ENCODE assay signal across 2 cellular contexts in genomic region chr1:111563619-111564018, GRCh38.
A peak's percentile ranks its signal among the peaks of the same experiment; 100 is the strongest.
TF ChIP-seq lines count a peak whose summit lies in the region.

No MANE protein-coding gene starts in this region.

TF ChIP-seq in IMR-90, 13 proteins besides CTCF, POLR2A, EP300 and RAD21:
- TF ChIP-seq RCOR1 (IDR thresholded peaks at IDR 0.05; ENCODE audit: insufficient replicate concordance, low read length) (peak; percentile 73), MAZ (IDR thresholded peaks at IDR 0.05; ENCODE audit: borderline replicate concordance, low read depth, low read length) (no peak), NFE2L2 (IDR thresholded peaks at IDR 0.05; ENCODE audit: low read depth, low read length) (peak; percentile 50; the same call in 1 of the 2 replicates), FOS (IDR thresholded peaks at IDR 0.05; ENCODE audit: low read depth, low read length) (peak; percentile 95), USF2 (IDR thresholded peaks at IDR 0.05; ENCODE audit: low read depth, low read length) (no peak)

TF ChIP-seq in K562, 482 proteins besides CTCF, POLR2A, EP300 and RAD21:
- TF ChIP-seq ZNF165 (CRISPR knock-in tag; IDR thresholded peaks at IDR 0.05; ENCODE audit: borderline replicate concordance), result no peak
- no peak for TF ChIP-seq KLF10 (CRISPR knock-in tag; IDR thresholded peaks at IDR 0.05)
- TF ChIP-seq BCL6 (CRISPR knock-in tag; IDR thresholded peaks at IDR 0.05), result no peak
- TF ChIP-seq ZBTB34 (CRISPR knock-in tag; IDR thresholded peaks at IDR 0.05), result no peak
- no peak for TF ChIP-seq CCNT2 (IDR thresholded peaks at IDR 0.05; ENCODE audit: borderline replicate concordance, extremely low read depth, insufficient read length, low read depth, low read length)
- no peak for TF ChIP-seq MYBL2 (IDR thresholded peaks at IDR 0.05; ENCODE audit: low read depth)
- TF ChIP-seq MYBL2 (CRISPR knock-in tag; IDR thresholded peaks at IDR 0.05; ENCODE audit: borderline replicate concordance), result no peak
- TF ChIP-seq E2F5 (CRISPR knock-in tag; IDR thresholded peaks at IDR 0.05), result no peak
- TF ChIP-seq ATF3 (IDR thresholded peaks at IDR 0.05), result peak; percentile 63
- TF ChIP-seq ATF3 (CRISPR knock-in tag; conservative IDR thresholded peaks at IDR 0.05), result no peak
- TF ChIP-seq ZNF778 (CRISPR knock-in tag; IDR thresholded peaks at IDR 0.05), result no peak
- TF ChIP-seq ARID1B (IDR thresholded peaks at IDR 0.05), result peak; percentile 52
- no peak for TF ChIP-seq MEIS2 (IDR thresholded peaks at IDR 0.05; ENCODE audit: partially characterized antibody)
- no peak for TF ChIP-seq MAFG (tag; conservative IDR thresholded peaks at IDR 0.05)
- no peak for TF ChIP-seq ZNF133 (CRISPR knock-in tag; IDR thresholded peaks at IDR 0.05)
- TF ChIP-seq FOS (IDR thresholded peaks at IDR 0.05; ENCODE audit: extremely low read depth, insufficient read length), result peak; percentile 17
- no peak for TF ChIP-seq TOE1 (IDR thresholded peaks at IDR 0.05; ENCODE audit: borderline replicate concordance)
- TF ChIP-seq TOE1 (CRISPR knock-in tag; IDR thresholded peaks at IDR 0.05; ENCODE audit: borderline replicate concordance, low read depth), result no peak
- TF ChIP-seq ZNF184 (CRISPR knock-in tag; IDR thresholded peaks at IDR 0.05), result no peak
- no peak for TF ChIP-seq ZNF408 (CRISPR knock-in tag; IDR thresholded peaks at IDR 0.05; ENCODE audit: low read depth)
- no peak for TF ChIP-seq ESRRA (IDR thresholded peaks at IDR 0.05; ENCODE audit: borderline replicate concordance, low read depth)
- TF ChIP-seq ZNF23 (CRISPR knock-in tag; IDR thresholded peaks at IDR 0.05), result no peak
- no peak for TF ChIP-seq GTF2E2 (tag; IDR thresholded peaks at IDR 0.05)
- TF ChIP-seq RFX1 (IDR thresholded peaks at IDR 0.05), result 0 out of 2 replicates have a peak, but pooled peaks have one; percentile 9
- TF ChIP-seq TFAP4 (CRISPR knock-in tag; IDR thresholded peaks at IDR 0.05; ENCODE audit: borderline replicate concordance), result no peak
- TF ChIP-seq HMGXB4 (CRISPR knock-in tag; IDR thresholded peaks at IDR 0.05), result no peak
- peak; percentile 91 for TF ChIP-seq FOSL1 (tag; conservative IDR thresholded peaks at IDR 0.05)
- TF ChIP-seq TCFL5 (CRISPR knock-in tag; conservative IDR thresholded peaks at IDR 0.05), result no peak
- TF ChIP-seq CREB3L1 (IDR thresholded peaks at IDR 0.05; ENCODE audit: borderline replicate concordance, low read depth), result no peak
- no peak for TF ChIP-seq SNIP1 (IDR thresholded peaks at IDR 0.05; ENCODE audit: low read depth)
- no peak for TF ChIP-seq KAT7 (CRISPR knock-in tag; IDR thresholded peaks at IDR 0.05; ENCODE audit: borderline replicate concordance)
- TF ChIP-seq NKRF (IDR thresholded peaks at IDR 0.05; ENCODE audit: borderline replicate concordance), result no peak
- peak; percentile 62; the same call in 1 of the 2 replicates for TF ChIP-seq JUND (IDR thresholded peaks at IDR 0.05; ENCODE audit: borderline replicate concordance, low read depth, low read length)
- TF ChIP-seq JUND (tag; IDR thresholded peaks at IDR 0.05; ENCODE audit: borderline replicate concordance, low read depth, low read length), result peak; percentile 53; the same call in 1 of the 3 replicates
- TF ChIP-seq VEZF1 (CRISPR knock-in tag; IDR thresholded peaks at IDR 0.05), result no peak
- TF ChIP-seq ZC3H11A (IDR thresholded peaks at IDR 0.05; ENCODE audit: low read depth, low read length), result no peak
- no peak for TF ChIP-seq ELF4 (CRISPR knock-in tag; IDR thresholded peaks at IDR 0.05)
- no peak for TF ChIP-seq TBP (optimal IDR thresholded peaks at IDR 0.05; ENCODE audit: low read depth, low read length)
- TF ChIP-seq SMARCE1 (IDR thresholded peaks at IDR 0.05), result peak; percentile 26; the same call in 1 of the 2 replicates
- TF ChIP-seq AFF4 (CRISPR knock-in tag; IDR thresholded peaks at IDR 0.05), result no peak
- TF ChIP-seq U2AF1 (optimal IDR thresholded peaks at IDR 0.05; ENCODE audit: low read depth, low read length), result no peak
- no peak for TF ChIP-seq PPARD (CRISPR knock-in tag; IDR thresholded peaks at IDR 0.05)
- no peak for TF ChIP-seq MAZ (CRISPR knock-in tag; conservative IDR thresholded peaks at IDR 0.05 in 1 of 2, IDR thresholded peaks at IDR 0.05 in 1 of 2)
- TF ChIP-seq ZNF512 (tag; IDR thresholded peaks at IDR 0.05), result no peak
- peak; percentile 66; the same call in 1 of the 2 replicates for TF ChIP-seq JUN (IDR thresholded peaks at IDR 0.05; ENCODE audit: borderline replicate concordance, low read depth, low read length)
- no peak for TF ChIP-seq JUN (CRISPR knock-in tag; IDR thresholded peaks at IDR 0.05; ENCODE audit: borderline replicate concordance)
- no peak for TF ChIP-seq SETDB1 (IDR thresholded peaks at IDR 0.05; ENCODE audit: low read length)
- no peak for TF ChIP-seq GTF2A2 (tag; IDR thresholded peaks at IDR 0.05)
- no peak for TF ChIP-seq ZNF384 (IDR thresholded peaks at IDR 0.05; ENCODE audit: low read depth, low read length)
